ENCODE assay signal across 21 cellular contexts in the genomic region with DNA sequence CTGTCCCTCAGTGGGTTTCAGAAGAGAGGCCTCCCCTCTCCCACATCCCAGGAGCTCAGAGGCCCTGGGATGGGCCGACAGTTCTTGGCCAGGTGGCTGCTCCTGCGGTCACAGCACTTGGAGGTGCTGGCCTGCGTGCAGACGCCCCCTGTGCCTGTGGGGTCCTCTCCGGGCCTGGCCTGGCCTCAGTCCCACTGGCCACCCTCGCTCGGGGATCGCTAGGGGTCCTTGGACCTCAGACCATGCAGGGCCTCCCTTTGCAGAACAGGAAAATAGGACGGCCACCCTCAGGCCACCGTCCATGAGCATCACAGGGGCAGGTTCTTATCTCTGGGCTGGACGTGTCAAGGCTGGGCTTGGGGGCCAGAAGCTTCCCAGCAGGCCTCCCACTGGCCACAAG. TPM values are rescaled to one million over a fixed set of nuclear protein-coding genes. Genes with fewer than 3 reads are reported as not detected.
DNase-seq lines count a peak whose midpoint lies in the region; ATAC-seq and TF ChIP-seq lines count a peak whose summit lies in the region.
"Had no signal": no experiment of that assay in that cellular context is flagged by ENCODE, and none has a peak within 500 bp of the region (broad histone marks: within the 10 kb centered on the region; RNA-seq: fewer than 3 reads in every experiment).

No MANE protein-coding gene starts in this region.

- TF ChIP-seq POLR2A in esophagus squamous epithelium (IDR thresholded peaks at IDR 0.05) = no peak
- no peak for TF ChIP-seq POLR2A in upper lobe of left lung (IDR thresholded peaks at IDR 0.05)

- H3K36me3 ChIP-seq in SJCRH30 (no peaks in the 10 kb centered on the region), esophagus squamous epithelium (no peaks in the 10 kb centered on the region), upper lobe of left lung (no peaks in the 10 kb centered on the region)
- H3K36me3 ChIP-seq: colonic mucosa, MG63 had no signal

- TF ChIP-seq CTCF in esophagus squamous epithelium (IDR thresholded peaks at IDR 0.05) = no peak
- no peak for TF ChIP-seq CTCF in osteocyte (IDR thresholded peaks at IDR 0.05)
- no peak for TF ChIP-seq CTCF in upper lobe of left lung (IDR thresholded peaks at IDR 0.05)

- H3K4me1 Mint-ChIP-seq in osteocyte (ENCODE audit: unreplicated experiment) = peaks cover 76% of the 10 kb centered on the region
- no peaks in the 10 kb centered on the region for H3K4me1 Mint-ChIP-seq in activated naive CD8-positive, alpha-beta T cell treated with anti-CD3 and anti-CD28 coated beads for 36 hours
- H3K4me1 Mint-ChIP-seq: activated naive CD4-positive, alpha-beta T cell treated with anti-CD3 and anti-CD28 coated beads, Interleukin-2, amount 10 ng/mL, durations not matched to agents 7 days and 5 days; B cell had no signal

- H3K27me3 ChIP-seq in SJCRH30 (no peaks in the 10 kb centered on the region), esophagus squamous epithelium (peaks cover 0 to 62% (median 0%) of the 10 kb centered on the region in 4 donors), upper lobe of left lung (no peaks in the 10 kb centered on the region)
- H3K27me3 ChIP-seq: MG63 had no signal

- no peaks in the 10 kb centered on the region for H3K9me3 ChIP-seq in SJCRH30 (replicated peaks)
- H3K9me3 ChIP-seq in esophagus squamous epithelium = no peaks in the 10 kb centered on the region
- H3K9me3 ChIP-seq in upper lobe of left lung = no peaks in the 10 kb centered on the region
- H3K9me3 ChIP-seq: colonic mucosa, MG63, psoas muscle had no signal

- H3K27me3 Mint-ChIP-seq in osteocyte (ENCODE audit: unreplicated experiment) = no peaks in the 10 kb centered on the region
- H3K27me3 Mint-ChIP-seq in activated naive CD8-positive, alpha-beta T cell treated with anti-CD3 and anti-CD28 coated beads for 36 hours = peaks cover 8% of the 10 kb centered on the region

- H3K27ac ChIP-seq in SJCRH30 = peak overlapping the region; percentile 95
- H3K27ac ChIP-seq in esophagus squamous epithelium = peak overlapping the region in 3 of 4 donors; percentile 58 to 85 (median 83)
- H3K27ac ChIP-seq in upper lobe of left lung = peak overlapping the region; percentile 67 to 90 (median 78)
- H3K27ac ChIP-seq: colonic mucosa, foreskin keratinocyte, HL-60, psoas muscle had no signal

- H3K4me3 ChIP-seq in SJCRH30 (no peak overlapping the region), esophagus squamous epithelium (no peak overlapping the region), upper lobe of left lung (no peak overlapping the region)

- no CpG with 5 or more reads among the region's 11 CpGs for WGBS in esophagus squamous epithelium, 2 donors
- WGBS in upper lobe of left lung, 2 donors = 80% methylated on average over 11 of the region's 11 CpGs; no CpG with 5 or more reads in 1 of the 2 donors

- DNase-seq in SJCRH30 (no peak), esophagus squamous epithelium (lab: John Stamatoyannopoulos, UW) (no peak), osteocyte (ENCODE audit: extremely low spot score, unreplicated experiment) (no peak), upper lobe of left lung (peak in 1 of 2 donors; percentile 55)
- DNase-seq in activated naive CD8-positive, alpha-beta T cell treated with anti-CD3 and anti-CD28 coated beads for 36 hours = no peak
- DNase-seq: activated CD8-positive, alpha-beta T cell treated with anti-CD3 and anti-CD28 coated beads, Interleukin-2, amount 10 ng/mL, durations not matched to agents 7 days and 5 days; activated naive CD4-positive, alpha-beta T cell treated with anti-CD3 and anti-CD28 coated beads, Interleukin-2, amount 10 ng/mL, durations not matched to agents 7 days and 5 days; activated T-cell treated with anti-CD3 and anti-CD28 coated beads, Interleukin-2, amount 50 U/mL, for 24 hours; NCI-H1436; NCI-H524 treated with DMSO at 0.1 percent for 48 hours; stimulated activated CD4-positive, alpha-beta T cell treated with anti-CD3 and anti-CD28 coated beads, Interleukin-12 subunit alpha, Interleukin-12 subunit beta, amount 100 ng/mL, for 4 hours had no signal

- H3K36me3 Mint-ChIP-seq in osteocyte (ENCODE audit: unreplicated experiment) = no peaks in the 10 kb centered on the region
- no peaks in the 10 kb centered on the region for H3K36me3 Mint-ChIP-seq in activated naive CD8-positive, alpha-beta T cell treated with anti-CD3 and anti-CD28 coated beads for 36 hours
- H3K36me3 Mint-ChIP-seq: activated naive CD4-positive, alpha-beta T cell treated with anti-CD3 and anti-CD28 coated beads, Interleukin-2, amount 10 ng/mL, durations not matched to agents 7 days and 5 days; IgD-negative memory B cell had no signal

- no peak overlapping the region for H3K4me3 Mint-ChIP-seq in osteocyte (ENCODE audit: unreplicated experiment)
- H3K4me3 Mint-ChIP-seq in activated naive CD8-positive, alpha-beta T cell treated with anti-CD3 and anti-CD28 coated beads for 36 hours = no peak overlapping the region
- H3K4me3 Mint-ChIP-seq: activated CD8-positive, alpha-beta T cell treated with anti-CD3 and anti-CD28 coated beads, Interleukin-2, amount 10 ng/mL, durations not matched to agents 7 days and 5 days; activated naive CD4-positive, alpha-beta T cell treated with anti-CD3 and anti-CD28 coated beads, Interleukin-2, amount 10 ng/mL, durations not matched to agents 7 days and 5 days; activated T-cell treated with anti-CD3 and anti-CD28 coated beads, Interleukin-2, amount 50 U/mL, for 24 hours; B cell had no signal

- peaks cover 44% of the 10 kb centered on the region for H3K4me1 ChIP-seq in SJCRH30
- H3K4me1 ChIP-seq in esophagus squamous epithelium = peaks cover 13 to 47% (median 16%) of the 10 kb centered on the region in 3 donors
- peaks cover 19 to 40% (median 21%) of the 10 kb centered on the region in 4 donors for H3K4me1 ChIP-seq in upper lobe of left lung

- ATAC-seq in upper lobe of left lung (ENCODE audit: low FRiP score in 2 of 2) = no peak
- no peak for ATAC-seq in HG03039 (IDR thresholded peaks at IDR 0.05; ENCODE audit: unreplicated experiment)
- no peak for ATAC-seq in HG03469 (IDR thresholded peaks at IDR 0.05; ENCODE audit: unreplicated experiment)
- ATAC-seq: activated CD4-positive, CD25-positive, alpha-beta regulatory T cell treated with anti-CD3 and anti-CD28 coated beads, Interleukin-2, amount 50 U/mL, for 24 hours; activated CD8-positive, alpha-beta T cell treated with anti-CD3 and anti-CD28 coated beads, Interleukin-2, amount 10 ng/mL, durations not matched to agents 7 days and 5 days had no signal

- TF ChIP-seq EP300 in upper lobe of left lung (IDR thresholded peaks at IDR 0.05) = no peak

- intact Hi-C loops in esophagus squamous epithelium (cut with DNase I) = no loop called here

- no peaks in the 10 kb centered on the region for H3K9me3 Mint-ChIP-seq in osteocyte (ENCODE audit: unreplicated experiment)
- H3K9me3 Mint-ChIP-seq in activated naive CD8-positive, alpha-beta T cell treated with anti-CD3 and anti-CD28 coated beads for 36 hours = no peaks in the 10 kb centered on the region
- H3K9me3 Mint-ChIP-seq: activated naive CD4-positive, alpha-beta T cell treated with anti-CD3 and anti-CD28 coated beads, Interleukin-2, amount 10 ng/mL, durations not matched to agents 7 days and 5 days; activated T-cell treated with anti-CD3 and anti-CD28 coated beads, Interleukin-2, amount 50 U/mL, for 24 hours; IgD-negative memory B cell had no signal

- peak overlapping the region; percentile 88 for H3K27ac Mint-ChIP-seq in osteocyte (ENCODE audit: unreplicated experiment)
- H3K27ac Mint-ChIP-seq in activated naive CD8-positive, alpha-beta T cell treated with anti-CD3 and anti-CD28 coated beads for 36 hours = no peak overlapping the region
- H3K27ac Mint-ChIP-seq: activated CD8-positive, alpha-beta T cell treated with anti-CD3 and anti-CD28 coated beads, Interleukin-2, amount 10 ng/mL, durations not matched to agents 7 days and 5 days; activated naive CD4-positive, alpha-beta T cell treated with anti-CD3 and anti-CD28 coated beads, Interleukin-2, amount 10 ng/mL, durations not matched to agents 7 days and 5 days; activated T-cell treated with anti-CD3 and anti-CD28 coated beads, Interleukin-2, amount 50 U/mL, for 24 hours; B cell had no signal

RNA-seq across cellular contexts. Expression of a gene that starts 30.0 kb away (rescaled TPM):
- total RNA-seq in SJCRH30 (2014; rRNA removed; shearing (Covaris generic)) = 46.2 and 49.7 TPM in 2 replicates
- total RNA-seq in esophagus squamous epithelium = 100 to 1,000 TPM in 1 of 4 donors, 10 to 100 TPM in 3; 80.3 to 137 (median 87.7) TPM
- 214 and 217 TPM in 2 replicates for total RNA-seq in osteocyte
- 100 to 1,000 TPM in 2 of 6 donors, 10 to 100 TPM in 4; 59.4 to 120 (median 76.4) TPM for total RNA-seq in upper lobe of left lung
- 1 to 10 TPM; 4.7 to 5.9 TPM for total RNA-seq in activated naive CD8-positive, alpha-beta T cell treated with anti-CD3 and anti-CD28 coated beads for 36 hours
